In the genomic region with DNA sequence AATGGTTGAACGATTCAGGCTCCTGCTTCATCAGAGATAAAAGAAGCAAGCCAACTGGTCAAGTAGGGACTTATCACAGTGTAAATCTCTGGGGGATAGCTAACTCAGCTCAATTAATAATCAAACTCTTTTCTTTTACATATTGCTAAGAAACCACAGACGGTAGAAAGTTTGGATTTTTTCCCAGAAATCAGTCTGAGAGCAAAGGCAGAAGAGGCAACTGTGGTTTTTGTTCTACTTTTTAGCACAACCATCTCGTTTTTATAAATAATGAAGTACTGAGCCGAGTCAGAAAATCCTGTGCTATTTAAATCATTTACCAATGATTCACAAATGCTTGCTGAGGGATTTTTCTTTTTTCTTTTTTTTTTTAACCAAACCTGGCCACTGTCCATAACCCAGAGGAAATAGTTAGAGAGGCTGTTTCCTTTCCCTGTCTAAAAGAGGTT, we compare ENCODE assay signal across 8 cellular contexts.
DNase-seq lines count a peak whose midpoint lies in the region; ATAC-seq and TF ChIP-seq lines count a peak whose summit lies in the region.
"Had no signal": no experiment of that assay in that cellular context is flagged by ENCODE, and none has a peak within 500 bp of the region (broad histone marks: within the 10 kb centered on the region; RNA-seq: fewer than 3 reads in every experiment).

No MANE protein-coding gene starts in this region.

- TF ChIP-seq CTCF in epithelial cell of proximal tubule (conservative IDR thresholded peaks at IDR 0.05; ENCODE audit: low read depth, low read length) (no peak), thoracic aorta (IDR thresholded peaks at IDR 0.05) (no peak), mucosa of descending colon (IDR thresholded peaks at IDR 0.05) (no peak), stomach (IDR thresholded peaks at IDR 0.05) (no peak)

- H3K36me3 ChIP-seq in thoracic aorta (no peaks in the 10 kb centered on the region), mucosa of descending colon (ENCODE audit: low read depth) (no peaks in the 10 kb centered on the region), stomach (no peaks in the 10 kb centered on the region)

- H3K4me1 ChIP-seq in thoracic aorta (ENCODE audit: control insufficient read depth in 1 of 2, low read depth in 2 of 2) = peaks cover 0 to 7% of the 10 kb centered on the region in 2 donors
- no peaks in the 10 kb centered on the region for H3K4me1 ChIP-seq in mucosa of descending colon (ENCODE audit: low read depth)
- no peaks in the 10 kb centered on the region for H3K4me1 ChIP-seq in stomach

- no peak for TF ChIP-seq POLR2A in stomach (IDR thresholded peaks at IDR 0.05)

- H3K27me3 ChIP-seq in thoracic aorta (replicated peaks; ENCODE audit: insufficient read depth) (no peaks in the 10 kb centered on the region), stomach (no peaks in the 10 kb centered on the region)

- DNase-seq in KG1 (lab: John Stamatoyannopoulos, UW) = peak; percentile 29
- peak; percentile 87 for DNase-seq in epithelial cell of proximal tubule (ENCODE audit: low read depth)
- no peak for DNase-seq in thoracic aorta (ENCODE audit: low spot score)
- no peak for DNase-seq in mucosa of descending colon
- DNase-seq in immature natural killer cell = no peak
- DNase-seq in stomach = no peak
- DNase-seq: substantia nigra had no signal

- H3K4me3 Mint-ChIP-seq in immature natural killer cell = no peak overlapping the region

- H3K4me1 Mint-ChIP-seq in immature natural killer cell = no peaks in the 10 kb centered on the region

- no peak overlapping the region for H3K27ac Mint-ChIP-seq in immature natural killer cell

- intact Hi-C loops in mucosa of descending colon (cut with DNase I, micrococcal nuclease) (no loop called here), stomach (cut with DNase I; ENCODE audit: low total_unique reads) (no loop called here)

- no peaks in the 10 kb centered on the region for H3K27me3 Mint-ChIP-seq in immature natural killer cell (ENCODE audit: low read depth in 3 of 3)

- H3K9me3 ChIP-seq in thoracic aorta = no peaks in the 10 kb centered on the region
- peaks cover 1% of the 10 kb centered on the region for H3K9me3 ChIP-seq in mucosa of descending colon
- no peaks in the 10 kb centered on the region for H3K9me3 ChIP-seq in stomach

- no peak overlapping the region for H3K4me3 ChIP-seq in epithelial cell of proximal tubule (ENCODE audit: low read depth, low read length)
- peak overlapping the region; percentile 7 for H3K4me3 ChIP-seq in thoracic aorta
- no peak overlapping the region for H3K4me3 ChIP-seq in mucosa of descending colon
- H3K4me3 ChIP-seq in stomach = no peak overlapping the region

- no peaks in the 10 kb centered on the region for H3K36me3 Mint-ChIP-seq in immature natural killer cell

- ATAC-seq in GM21529 (IDR thresholded peaks at IDR 0.05; ENCODE audit: unreplicated experiment) = peak; percentile 57
- ATAC-seq in thoracic aorta (ENCODE audit: insufficient number of reproducible peaks, low FRiP score, low read depth) = no peak
- ATAC-seq in mucosa of descending colon = no peak

- H3K27ac ChIP-seq in thoracic aorta (no peak overlapping the region), stomach (no peak overlapping the region)

- 17 to 30% (median 18%) methylated on average over 4 of the region's 4 CpGs for WGBS in stomach, 5 donors

- H3K9me3 Mint-ChIP-seq in immature natural killer cell = peaks cover 0 to 5% (median 0%) of the 10 kb centered on the region in 6 donors

- no peak for TF ChIP-seq EP300 in stomach (IDR thresholded peaks at IDR 0.05)

Comparison
In these comparisons a context has a peak if more than half of its experiments do, and no peak if none do; other contexts are left out.
1. DNase-seq: peak in KG1 (single experiment) and epithelial cell of proximal tubule (single experiment); none in thoracic aorta (single experiment), mucosa of descending colon (0 of 3), immature natural killer cell (0 of 3) and stomach (single experiment).